23 cellular contexts compared by ENCODE assay signal in genomic region chr15:62684143-62684808, GRCh38.
"Had no signal": no experiment of that assay in that cellular context is flagged by ENCODE, and none has a peak within 500 bp of the region (broad histone marks: within the 10 kb centered on the region; RNA-seq: fewer than 3 reads in every experiment).

No MANE protein-coding gene starts in this region.

- H3K4me1 ChIP-seq: colonic mucosa, gastrocnemius medialis, transverse colon, uterus had no signal

- ATAC-seq: activated CD4-positive, CD25-positive, alpha-beta regulatory T cell treated with anti-CD3 and anti-CD28 coated beads, Interleukin-2, amount 50 U/mL, for 24 hours; activated CD8-positive, alpha-beta T cell treated with anti-CD3 and anti-CD28 coated beads, Interleukin-2, amount 10 ng/mL, durations not matched to agents 7 days and 5 days; gastrocnemius medialis; T-cell had no signal

- H3K27me3 Mint-ChIP-seq: activated naive CD8-positive, alpha-beta T cell treated with anti-CD3 and anti-CD28 coated beads, Interleukin-2, amount 10 ng/mL, durations not matched to agents 7 days and 5 days had no signal

- H3K4me3 Mint-ChIP-seq: activated CD4-positive, alpha-beta T cell treated with anti-CD3 and anti-CD28 coated beads, Interleukin-2, amount 10 ng/mL, durations not matched to agents 7 days and 5 days; activated CD8-positive, alpha-beta T cell treated with anti-CD3 and anti-CD28 coated beads, Interleukin-2, amount 10 ng/mL, durations not matched to agents 7 days and 5 days; activated naive CD8-positive, alpha-beta T cell treated with anti-CD3 and anti-CD28 coated beads, Interleukin-2, amount 10 ng/mL, durations not matched to agents 7 days and 5 days; activated T-cell treated with anti-CD3 and anti-CD28 coated beads, Interleukin-2, amount 50 U/mL, for 24 hours; central memory CD8-positive, alpha-beta T cell; endodermal cell; memory B cell; natural killer cell treated with Interleukin-12 subunit alpha and Interleukin-12 subunit beta and Interleukin-15 and Interleukin-18, amount 100 ng/mL, for 72 hours; stimulated activated naive CD8-positive, alpha-beta T cell treated with anti-CD3 and anti-CD28 coated beads, Interleukin-15, Interleukin-2, amounts not matched to agents 100 ng/mL and 50 ng/mL, for 24 hours; T-cell had no signal

- H3K27ac ChIP-seq: brain microvascular endothelial cell, colonic mucosa, epithelial cell of prostate, gastrocnemius medialis, skin epidermis, transverse colon, uterus had no signal

- H3K4me1 Mint-ChIP-seq: activated CD4-positive, alpha-beta T cell treated with anti-CD3 and anti-CD28 coated beads, Interleukin-2, amount 10 ng/mL, durations not matched to agents 7 days and 5 days; activated naive CD8-positive, alpha-beta T cell treated with anti-CD3 and anti-CD28 coated beads, Interleukin-2, amount 10 ng/mL, durations not matched to agents 7 days and 5 days; central memory CD8-positive, alpha-beta T cell; memory B cell; T-cell had no signal

- H3K36me3 Mint-ChIP-seq: activated naive CD8-positive, alpha-beta T cell treated with anti-CD3 and anti-CD28 coated beads, Interleukin-2, amount 10 ng/mL, durations not matched to agents 7 days and 5 days; natural killer cell treated with Interleukin-12 subunit alpha and Interleukin-12 subunit beta and Interleukin-15 and Interleukin-18, amount 100 ng/mL, for 72 hours; T-cell had no signal

- H3K27me3 ChIP-seq: brain microvascular endothelial cell, colonic mucosa, gastrocnemius medialis, transverse colon, uterus had no signal

- DNase-seq: activated CD4-positive, alpha-beta T cell treated with anti-CD3 and anti-CD28 coated beads, Interleukin-2, amount 10 ng/mL, durations not matched to agents 7 days and 5 days; activated CD8-positive, alpha-beta T cell treated with anti-CD3 and anti-CD28 coated beads, Interleukin-2, amount 10 ng/mL, durations not matched to agents 7 days and 5 days; activated naive CD4-positive, alpha-beta T cell treated with Interleukin-2 at 50 U/mL for 16 hours; activated naive CD8-positive, alpha-beta T cell treated with anti-CD3 and anti-CD28 coated beads, Interleukin-2, amount 10 ng/mL, durations not matched to agents 7 days and 5 days; activated T-cell treated with anti-CD3 and anti-CD28 coated beads, Interleukin-2, amount 50 U/mL, for 24 hours; brain microvascular endothelial cell; colonic mucosa; endodermal cell; gastrocnemius medialis; head of caudate nucleus; nucleus accumbens; T-cell; T1000; transverse colon; uterus had no signal

- H3K9me3 ChIP-seq: colonic mucosa, gastrocnemius medialis, transverse colon, uterus had no signal

- H3K9me3 Mint-ChIP-seq: activated CD4-positive, alpha-beta T cell treated with anti-CD3 and anti-CD28 coated beads, Interleukin-2, amount 10 ng/mL, durations not matched to agents 7 days and 5 days; activated naive CD8-positive, alpha-beta T cell treated with anti-CD3 and anti-CD28 coated beads, Interleukin-2, amount 10 ng/mL, durations not matched to agents 7 days and 5 days; activated T-helper 2 cell treated with anti-CD3 and anti-CD28 coated beads, Interferon-gamma antibody, Interleukin-2, Interleukin-4, amounts not matched to agents 10 μg/mL and 5 μg/mL and 100 μg/mL, durations not matched to agents 14 hours and 24 hours and 36 hours; central memory CD8-positive, alpha-beta T cell; natural killer cell treated with Interleukin-12 subunit alpha and Interleukin-12 subunit beta and Interleukin-15 and Interleukin-18, amount 100 ng/mL, for 72 hours; stimulated activated naive CD8-positive, alpha-beta T cell treated with anti-CD3 and anti-CD28 coated beads, Interleukin-15, Interleukin-2, amounts not matched to agents 100 ng/mL and 50 ng/mL, for 24 hours had no signal

- H3K4me3 ChIP-seq: colonic mucosa, gastrocnemius medialis, skin epidermis, transverse colon, uterus had no signal

- H3K36me3 ChIP-seq: brain microvascular endothelial cell, colonic mucosa, gastrocnemius medialis, uterus had no signal

- H3K27ac Mint-ChIP-seq: activated CD4-positive, alpha-beta T cell treated with anti-CD3 and anti-CD28 coated beads, Interleukin-2, amount 10 ng/mL, durations not matched to agents 7 days and 5 days; activated CD8-positive, alpha-beta T cell treated with anti-CD3 and anti-CD28 coated beads, Interleukin-2, amount 10 ng/mL, durations not matched to agents 7 days and 5 days; activated naive CD8-positive, alpha-beta T cell treated with anti-CD3 and anti-CD28 coated beads, Interleukin-2, amount 10 ng/mL, durations not matched to agents 7 days and 5 days; activated T-cell treated with anti-CD3 and anti-CD28 coated beads, Interleukin-2, amount 50 U/mL, for 24 hours; activated T-helper 2 cell treated with anti-CD3 and anti-CD28 coated beads, Interferon-gamma antibody, Interleukin-2, Interleukin-4, amounts not matched to agents 10 μg/mL and 5 μg/mL and 100 μg/mL, durations not matched to agents 14 hours and 24 hours and 36 hours; memory B cell; natural killer cell treated with Interleukin-12 subunit alpha and Interleukin-12 subunit beta and Interleukin-15 and Interleukin-18, amount 100 ng/mL, for 72 hours; stimulated activated naive CD8-positive, alpha-beta T cell treated with anti-CD3 and anti-CD28 coated beads, Interleukin-15, Interleukin-2, amounts not matched to agents 100 ng/mL and 50 ng/mL, for 24 hours; T-cell had no signal
